ENCODE assay signal across 1 cellular context in the genomic region with DNA sequence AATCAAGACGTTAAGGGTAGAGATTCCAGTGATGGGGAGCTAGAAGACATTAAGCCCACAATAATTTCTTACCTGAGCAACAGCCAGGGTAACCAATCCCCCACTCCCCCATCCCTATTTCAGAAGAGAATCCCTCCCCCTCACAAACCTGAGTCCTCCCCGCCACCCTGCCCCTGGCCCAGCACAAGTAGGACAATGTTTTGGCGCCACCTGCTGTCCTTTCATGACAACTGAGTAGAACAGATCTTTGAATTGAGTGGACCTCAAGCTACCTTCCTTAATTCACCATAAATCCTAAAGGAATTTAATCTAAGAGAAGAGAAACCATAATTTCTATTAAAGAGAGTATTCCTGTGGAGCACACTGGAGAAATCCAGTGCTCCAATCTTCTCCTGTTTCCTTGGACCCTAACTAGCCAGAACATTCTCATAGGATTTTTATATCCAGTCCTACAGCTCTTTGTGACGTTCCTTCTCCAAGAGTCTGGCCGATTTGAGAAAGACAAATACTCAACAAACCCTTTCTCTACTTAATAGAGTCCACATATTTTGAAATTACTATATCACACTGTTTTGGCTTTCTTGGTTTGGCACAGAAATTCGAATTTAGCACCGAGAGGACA.
TF ChIP-seq lines count a peak whose summit lies in the region.

No MANE protein-coding gene starts in this region.

TF ChIP-seq in H1, 55 proteins besides CTCF, POLR2A, EP300 and RAD21:
- TF ChIP-seq FOSL1 (IDR thresholded peaks at IDR 0.05; ENCODE audit: insufficient read depth, low read depth, low read length) = no peak
- TF ChIP-seq SAP30 (IDR thresholded peaks at IDR 0.05; ENCODE audit: insufficient read depth, insufficient replicate concordance, low read length) = no peak
- TF ChIP-seq KDM1A (IDR thresholded peaks at IDR 0.05; ENCODE audit: borderline replicate concordance, low read length) = no peak
- no peak for TF ChIP-seq TEAD4 (IDR thresholded peaks at IDR 0.05; ENCODE audit: low read depth, low read length)
- no peak for TF ChIP-seq TBP (IDR thresholded peaks at IDR 0.05; ENCODE audit: low read depth, low read length)
- TF ChIP-seq MAFK (IDR thresholded peaks at IDR 0.05; ENCODE audit: low read depth, low read length) = no peak
- no peak for TF ChIP-seq RXRA (IDR thresholded peaks at IDR 0.05; ENCODE audit: insufficient read depth, low read depth, low read length)
- TF ChIP-seq YY1 (IDR thresholded peaks at IDR 0.05; ENCODE audit: low read depth, low read length) = no peak
